4 cellular contexts compared by ENCODE assay signal in genomic region chrX:52496419-52496772, GRCh38. TPM values are rescaled to one million over a fixed set of nuclear protein-coding genes. Genes with fewer than 3 reads are reported as not detected.
"Had no signal": no experiment of that assay in that cellular context is flagged by ENCODE, and none has a peak within 500 bp of the region (broad histone marks: within the 10 kb centered on the region; RNA-seq: fewer than 3 reads in every experiment).

No MANE protein-coding gene starts in this region.

RNA-seq across cellular contexts. Expression of gene XAGE1A, which starts 0.8 kb away (rescaled TPM):
- total RNA-seq: HepG2, HT-29, IMR-90 had no signal
- polyA plus RNA-seq: HepG2, IgD-negative memory B cell, IMR-90 had no signal

RNA-seq across cellular contexts. Expression of gene XAGE1B, which starts 20.5 kb away (rescaled TPM):
- total RNA-seq: HepG2, HT-29, IMR-90 had no signal
- polyA plus RNA-seq: HepG2, IgD-negative memory B cell, IMR-90 had no signal
